Comparison of ENCODE assay signal across 8 cellular contexts in genomic region chr7:139648941-139649425, GRCh38.
DNase-seq lines count a peak whose midpoint lies in the region; ATAC-seq and TF ChIP-seq lines count a peak whose summit lies in the region.

No MANE protein-coding gene starts in this region.

- no peak overlapping the region for H3K4me3 ChIP-seq in GM23338
- peak overlapping the region in 1 of 4 donors; percentile 16 for H3K4me3 ChIP-seq in stomach
- no peak overlapping the region for H3K4me3 ChIP-seq in neuronal stem cell (ENCODE audit: low read length in 2 of 2)
- no peak overlapping the region for H3K4me3 ChIP-seq in ovary

- H4K20me1 ChIP-seq in GM23338 (replicated peaks; ENCODE audit: insufficient read depth) = no peaks in the 10 kb centered on the region; the same call in 1 of the 2 replicates

- intact Hi-C loops in Right ventricle myocardium superior (cut with DNase I) = loop anchor here (5.0 kb wide), 1 partner anchor 128 kb away; the partner anchor contains the start of gene HIPK2
- intact Hi-C loops in stomach (cut with DNase I; ENCODE audit: low total_unique reads) = no loop called here
- intact Hi-C loops in ovary (cut with DNase I) = loop anchor here (5.0 to 10.0 kb wide), 3 partner anchors 126 to 353 kb away; partner anchors contain the start of gene HIPK2 (in 2 of the 4)

- H3K27me3 Mint-ChIP-seq in GM23338 (ENCODE audit: insufficient read depth, low read depth, poor library complexity) = peaks cover 13% of the 10 kb centered on the region

- peak overlapping the region; percentile 37; the same call in 1 of the 2 replicates for H3K4me2 ChIP-seq in GM23338
- H3K4me2 ChIP-seq in neuronal stem cell (ENCODE audit: insufficient read depth, low read length, poor library complexity, severe bottlenecking) = no peak overlapping the region

- H2BK5ac ChIP-seq in neuronal stem cell (ENCODE audit: low read length) = no peak overlapping the region

- no peak overlapping the region for H3K18ac ChIP-seq in neuronal stem cell (ENCODE audit: low read length)

- H3K9me3 Mint-ChIP-seq in GM23338 = no peaks in the 10 kb centered on the region

- no peak overlapping the region for H2BK15ac ChIP-seq in neuronal stem cell (ENCODE audit: low read length)

- no peak overlapping the region for H4K8ac ChIP-seq in neuronal stem cell (ENCODE audit: low read depth, low read length)

- peaks cover 43% of the 10 kb centered on the region for H3K4me1 Mint-ChIP-seq in GM23338

- no peak overlapping the region for H2BK12ac ChIP-seq in neuronal stem cell (ENCODE audit: low read length)

- TF ChIP-seq EP300 in stomach (IDR thresholded peaks at IDR 0.05) = no peak
- no peak for TF ChIP-seq EP300 in ovary (IDR thresholded peaks at IDR 0.05)

- no peak overlapping the region for H4K91ac ChIP-seq in neuronal stem cell (ENCODE audit: low read depth, low read length, poor library complexity)

- no peak overlapping the region for H2AFZ ChIP-seq in GM23338
- no peak overlapping the region for H2AFZ ChIP-seq in neuronal stem cell (ENCODE audit: low read length)

- no peaks in the 10 kb centered on the region for H3K36me3 Mint-ChIP-seq in GM23338 (ENCODE audit: low read depth)

- no peak overlapping the region for H3K27ac ChIP-seq in GM23338 (ENCODE audit: low read depth)
- H3K27ac ChIP-seq in stomach = peak overlapping the region; percentile 69 to 88 (median 83)
- H3K27ac ChIP-seq in neuronal stem cell (replicated peaks; ENCODE audit: low read length) = no peak overlapping the region
- H3K27ac ChIP-seq in ovary = no peak overlapping the region

- ATAC-seq in GM18861 (IDR thresholded peaks at IDR 0.05; ENCODE audit: unreplicated experiment) = peak; percentile 82
- ATAC-seq in GM23338 = no peak
- ATAC-seq in Right ventricle myocardium superior (ENCODE audit: poor library complexity) = peak; percentile 25

- no peaks in the 10 kb centered on the region for H3K27me3 ChIP-seq in GM23338 (ENCODE audit: insufficient read depth)
- no peaks in the 10 kb centered on the region for H3K27me3 ChIP-seq in stomach
- H3K27me3 ChIP-seq in neuronal stem cell (ENCODE audit: control insufficient read depth in 3 of 3, insufficient read depth in 3 of 3, low read depth in 1 of 3, low read length in 3 of 3) = no peaks in the 10 kb centered on the region
- no peaks in the 10 kb centered on the region for H3K27me3 ChIP-seq in ovary

- no peak overlapping the region for H2BK120ac ChIP-seq in neuronal stem cell (ENCODE audit: low read depth, low read length)

- H3K9me2 ChIP-seq in GM23338 (ENCODE audit: insufficient read depth) = no peaks in the 10 kb centered on the region

- no peak for DNase-seq in GM23338 (ENCODE audit: low spot score)
- DNase-seq in NCI-H748 treated with DMSO at 0.1 percent for 48 hours (lab: John Stamatoyannopoulos, UW) = peak; percentile 14
- peak; percentile 50 for DNase-seq in Right ventricle myocardium superior
- peak; percentile 41 for DNase-seq in stomach
- no peak for DNase-seq in neuronal stem cell (ENCODE audit: low spot score)
- no peak for DNase-seq in ovary
- DNase-seq in effector CD8-positive, alpha-beta T cell (lab: John Stamatoyannopoulos, UW) = no peak

- H3K4me1 ChIP-seq in GM23338 (ENCODE audit: insufficient read depth) (peaks cover 24% of the 10 kb centered on the region), stomach (peaks cover 49 to 87% (median 83%) of the 10 kb centered on the region in 4 donors), neuronal stem cell (ENCODE audit: control insufficient read depth in 2 of 2, insufficient read depth in 1 of 2, low read depth in 1 of 2, low read length in 2 of 2) (peaks cover 18 to 30% of the 10 kb centered on the region in 2 donors), ovary (ENCODE audit: insufficient read depth) (peaks cover 6% of the 10 kb centered on the region)

- peaks cover 5% of the 10 kb centered on the region for H3K79me1 ChIP-seq in neuronal stem cell (ENCODE audit: low read depth, low read length)

- no peak overlapping the region for H3K27ac Mint-ChIP-seq in GM23338

- H3K4ac ChIP-seq in neuronal stem cell (ENCODE audit: low read length) = no peak overlapping the region

- no peaks in the 10 kb centered on the region for H3K36me3 ChIP-seq in GM23338 (ENCODE audit: insufficient read depth)
- peaks cover under 1 to 14% (median 9%) of the 10 kb centered on the region in 4 donors for H3K36me3 ChIP-seq in stomach
- peaks cover 3 to 10% of the 10 kb centered on the region in 2 donors for H3K36me3 ChIP-seq in neuronal stem cell (replicated peaks in 1 of 2; ENCODE audit: control insufficient read depth in 2 of 2, insufficient read depth in 2 of 2, low read length in 2 of 2)
- H3K36me3 ChIP-seq in ovary = no peaks in the 10 kb centered on the region

- no peak for TF ChIP-seq POLR2A in stomach (IDR thresholded peaks at IDR 0.05)
- TF ChIP-seq POLR2A in ovary (IDR thresholded peaks at IDR 0.05) = no peak

- no peaks in the 10 kb centered on the region for H3K79me2 ChIP-seq in GM23338 (replicated peaks; ENCODE audit: insufficient read depth)

- no peak overlapping the region; the same call in 2 of the 3 replicates for H3K4me3 Mint-ChIP-seq in GM23338

- no peaks in the 10 kb centered on the region for H3F3A ChIP-seq in GM23338 (replicated peaks; ENCODE audit: low read depth)

- H3K9ac ChIP-seq in neuronal stem cell (ENCODE audit: low read depth, low read length, poor library complexity) = no peak overlapping the region

- H3K9me3 ChIP-seq in stomach (no peaks in the 10 kb centered on the region), neuronal stem cell (replicated peaks in 1 of 2; ENCODE audit: control insufficient read depth in 2 of 2, insufficient read depth in 1 of 2, low read depth in 1 of 2, low read length in 2 of 2) (no peaks in the 10 kb centered on the region), ovary (no peaks in the 10 kb centered on the region)

- no peak overlapping the region for H3K14ac ChIP-seq in neuronal stem cell (ENCODE audit: low read length)

- no peak overlapping the region for H2AK5ac ChIP-seq in neuronal stem cell (ENCODE audit: low read depth, low read length)

- TF ChIP-seq CTCF in GM23338 (conservative IDR thresholded peaks at IDR 0.05; ENCODE audit: low read depth in 2 of 2) (no peak), stomach (IDR thresholded peaks at IDR 0.05) (no peak), ovary (IDR thresholded peaks at IDR 0.05) (no peak)

- 8 to 32% (median 25%) methylated on average over 14 of the region's 14 CpGs for WGBS in stomach, 5 donors
- no CpG with 5 or more reads among the region's 14 CpGs for WGBS in neuronal stem cell (ENCODE audit: extremely low coverage in 2 of 2, insufficient read length in 2 of 2, insufficient replicate concordance in 1 of 2), 2 donors
- 80 to 86% (median 82%) methylated on average over 14 of the region's 14 CpGs for WGBS in ovary, 3 donors

- H3K23ac ChIP-seq in neuronal stem cell (ENCODE audit: low read depth, low read length, poor library complexity) = no peak overlapping the region

TF ChIP-seq in GM23338, 12 proteins besides CTCF, POLR2A, EP300 and RAD21 (continues in another document):
- no peak for TF ChIP-seq REST (IDR thresholded peaks at IDR 0.05; ENCODE audit: unreplicated experiment)
- no peak for TF ChIP-seq POLR2AphosphoS5 (IDR thresholded peaks at IDR 0.05; ENCODE audit: low read depth)
- no peak for TF ChIP-seq STAT1 (IDR thresholded peaks at IDR 0.05; ENCODE audit: unreplicated experiment)
- TF ChIP-seq EZH2 (IDR thresholded peaks at IDR 0.05; ENCODE audit: low read depth, unreplicated experiment) = no peak
- no peak for TF ChIP-seq ZNF114 (CRISPR knock-in tag; IDR thresholded peaks at IDR 0.05)
- no peak for TF ChIP-seq CREB1 (CRISPR knock-in tag; IDR thresholded peaks at IDR 0.05; ENCODE audit: low read depth)
- TF ChIP-seq EZH2phosphoT487 (IDR thresholded peaks at IDR 0.05; ENCODE audit: unreplicated experiment) = no peak

Comparison
In these comparisons a context has a peak if more than half of its experiments do, and no peak if none do; other contexts are left out.
1. DNase-seq: peak in NCI-H748 treated with DMSO at 0.1 percent for 48 hours (single experiment), Right ventricle myocardium superior (single experiment) and stomach (single experiment); none in GM23338 (single experiment), neuronal stem cell (single experiment), ovary (0 of 5) and effector CD8-positive, alpha-beta T cell (single experiment).
2. H3K27ac ChIP-seq: peak in stomach (5 of 5); none in GM23338 (single experiment), neuronal stem cell (single experiment) and ovary (0 of 2).